Comparison of ENCODE assay signal across 10 cellular contexts in the genomic region with DNA sequence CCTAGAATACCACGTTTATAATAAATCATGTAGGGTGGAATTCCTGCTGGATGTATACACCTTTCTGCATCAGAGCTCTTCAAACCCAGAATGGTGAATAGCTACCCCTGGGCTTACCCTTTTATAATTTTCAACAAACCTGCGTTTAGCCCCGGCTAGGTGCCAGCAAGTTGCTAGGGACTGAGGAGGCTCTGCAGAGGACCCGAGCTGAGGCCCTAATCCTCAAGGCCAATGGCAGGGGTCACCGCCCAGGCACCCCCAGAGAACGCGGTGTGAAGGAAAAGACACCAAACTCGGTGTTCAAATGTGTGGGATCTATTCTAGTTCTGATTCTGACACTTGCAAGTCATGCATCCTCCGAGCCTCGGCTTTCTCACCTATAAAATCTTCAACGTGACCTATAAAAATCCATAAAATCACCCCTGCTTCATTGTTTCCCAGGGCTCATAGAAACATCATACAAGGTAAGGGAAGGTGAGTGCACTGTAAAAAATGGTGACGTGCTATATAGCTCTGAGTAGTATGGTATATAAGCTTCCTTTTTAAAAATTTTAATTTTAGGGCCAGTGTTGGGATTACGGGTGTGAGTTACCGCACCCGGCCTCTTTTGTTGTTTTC. TPM values are rescaled to one million over a fixed set of nuclear protein-coding genes. Genes with fewer than 3 reads are reported as not detected.
A peak's percentile ranks its signal among the peaks of the same experiment; 100 is the strongest.
DNase-seq lines count a peak whose midpoint lies in the region; ATAC-seq and TF ChIP-seq lines count a peak whose summit lies in the region.
"Had no signal": no experiment of that assay in that cellular context is flagged by ENCODE, and none has a peak within 500 bp of the region (broad histone marks: within the 10 kb centered on the region; RNA-seq: fewer than 3 reads in every experiment).

No MANE protein-coding gene starts in this region.

- peak overlapping the region; percentile 82 for H3K9ac ChIP-seq in mammary epithelial cell (ENCODE audit: insufficient read depth, low read length)

- peak overlapping the region; percentile 98 for H2AFZ ChIP-seq in mammary epithelial cell (ENCODE audit: low read depth, low read length)

- H3K36me3 ChIP-seq in mammary epithelial cell (ENCODE audit: insufficient read depth, low read length) (no peaks in the 10 kb centered on the region), lower lobe of right lung (no peaks in the 10 kb centered on the region), testis (ENCODE audit: low read depth, missing control alignments) (no peaks in the 10 kb centered on the region)

- in situ Hi-C loops in mammary epithelial cell (cut with MboI; ENCODE audit: low sequenced_read_pairs in 2 of 2), result no loop called here
- in situ Hi-C loops in KBM-7 (cut with MboI; ENCODE audit: low pct_unique_long_range_greater_than_20kb, low sequenced_read_pairs), result loop anchor here (10.0 kb wide), 1 partner anchor 53 kb away; no protein-coding TSS in a partner anchor

- peaks cover 3% of the 10 kb centered on the region for H3K27me3 Mint-ChIP-seq in HFFc6 (ENCODE audit: insufficient read depth)
- no peaks in the 10 kb centered on the region for H3K27me3 Mint-ChIP-seq in activated CD4-positive, alpha-beta T cell treated with anti-CD3 and anti-CD28 coated beads, Interleukin-2, amount 10 ng/mL, durations not matched to agents 24 days and 14 days

- CTCF ChIA-PET in mammary epithelial cell (lab: Charles Lee; ENCODE audit: low non-redundant PET), result no interaction called here

- peak overlapping the region; percentile 43 to 46 (median 44) for H3K4me3 ChIP-seq in mammary epithelial cell (replicated peaks in 1 of 3; ENCODE audit: insufficient read depth in 1 of 3, low read depth in 2 of 3, low read length in 3 of 3)
- peak overlapping the region; percentile 43 for H3K4me3 ChIP-seq in lower lobe of right lung
- H3K4me3 ChIP-seq in testis, result peak overlapping the region; percentile 44 to 59

- no peak for DNase-seq in HFFc6
- no peak for DNase-seq in mammary epithelial cell
- DNase-seq in lower lobe of right lung, result no peak
- no peak for DNase-seq in testis
- no peak for DNase-seq in KBM-7
- no peak for DNase-seq in activated gamma-delta T cell treated with Interleukin-2 at 50 U/mL for 16 hours
- no peak for DNase-seq in activated CD4-positive, alpha-beta T cell treated with anti-CD3 and anti-CD28 coated beads, Interleukin-2, amount 10 ng/mL, durations not matched to agents 24 days and 14 days
- DNase-seq: activated CD4-positive, alpha-beta T cell treated with anti-CD3 and anti-CD28 coated beads for 48 hours; MM.1S had no signal

- H3K27me3 ChIP-seq in mammary epithelial cell (ENCODE audit: insufficient read depth, low read length), result no peaks in the 10 kb centered on the region
- no peaks in the 10 kb centered on the region for H3K27me3 ChIP-seq in lower lobe of right lung (ENCODE audit: low read depth)
- no peaks in the 10 kb centered on the region for H3K27me3 ChIP-seq in testis

- H3K4me1 Mint-ChIP-seq in HFFc6 (ENCODE audit: low read depth), result peaks cover 68% of the 10 kb centered on the region
- H3K4me1 Mint-ChIP-seq in activated CD4-positive, alpha-beta T cell treated with anti-CD3 and anti-CD28 coated beads, Interleukin-2, amount 10 ng/mL, durations not matched to agents 24 days and 14 days, result peaks cover 34% of the 10 kb centered on the region

- dilution Hi-C loops in mammary epithelial cell (cut with HindIII; ENCODE audit: low sequenced_read_pairs), result no loop called here

- H3K4me1 ChIP-seq in mammary epithelial cell (ENCODE audit: insufficient read depth, low read length) (peaks cover 40% of the 10 kb centered on the region), lower lobe of right lung (peaks cover 27% of the 10 kb centered on the region), testis (peaks cover 15% of the 10 kb centered on the region)

- no peaks in the 10 kb centered on the region for H3K9me3 Mint-ChIP-seq in HFFc6
- H3K9me3 Mint-ChIP-seq in activated CD4-positive, alpha-beta T cell treated with anti-CD3 and anti-CD28 coated beads, Interleukin-2, amount 10 ng/mL, durations not matched to agents 24 days and 14 days, result no peaks in the 10 kb centered on the region

- H3K4me2 ChIP-seq in mammary epithelial cell (ENCODE audit: insufficient read depth, low read depth, low read length), result peak overlapping the region; percentile 94

- H3K27ac Mint-ChIP-seq in HFFc6, result peak overlapping the region; percentile 97
- no peak overlapping the region for H3K27ac Mint-ChIP-seq in activated CD4-positive, alpha-beta T cell treated with anti-CD3 and anti-CD28 coated beads, Interleukin-2, amount 10 ng/mL, durations not matched to agents 24 days and 14 days

- H4K20me1 ChIP-seq in mammary epithelial cell (ENCODE audit: insufficient read depth, low read length), result no peaks in the 10 kb centered on the region

- H3K9me3 ChIP-seq in mammary epithelial cell (replicated peaks; ENCODE audit: insufficient read depth, low read length) (no peaks in the 10 kb centered on the region), lower lobe of right lung (no peaks in the 10 kb centered on the region), testis (no peaks in the 10 kb centered on the region)

- H3K4me3 Mint-ChIP-seq in HFFc6, result peak overlapping the region; percentile 91
- no peak overlapping the region for H3K4me3 Mint-ChIP-seq in activated CD4-positive, alpha-beta T cell treated with anti-CD3 and anti-CD28 coated beads, Interleukin-2, amount 10 ng/mL, durations not matched to agents 24 days and 14 days

- TF ChIP-seq CTCF in HFFc6 (IDR thresholded peaks at IDR 0.05), result no peak
- no peak for TF ChIP-seq CTCF in mammary epithelial cell (conservative IDR thresholded peaks at IDR 0.05 in 1 of 2, IDR thresholded peaks at IDR 0.05 in 1 of 2; ENCODE audit: extremely low read depth in 1 of 2, insufficient read depth in 1 of 2, low read depth in 1 of 2, low read length in 2 of 2)
- no peak for TF ChIP-seq CTCF in lower lobe of right lung (IDR thresholded peaks at IDR 0.05)
- TF ChIP-seq CTCF in testis (IDR thresholded peaks at IDR 0.05), result no peak

- peak overlapping the region; percentile 91 for H3K27ac ChIP-seq in mammary epithelial cell (ENCODE audit: insufficient read depth, low read depth, low read length)
- peak overlapping the region; percentile 99 for H3K27ac ChIP-seq in lower lobe of right lung
- peak overlapping the region; percentile 63 to 95 for H3K27ac ChIP-seq in testis

- 85% methylated on average over 14 of the region's 15 CpGs for WGBS in mammary epithelial cell (ENCODE audit: low coverage, missing lambda C conversion rate)
- WGBS in testis, 2 donors, result 40 to 49% methylated on average over 15 of the region's 15 CpGs

- peaks cover 2% of the 10 kb centered on the region for H3K36me3 Mint-ChIP-seq in HFFc6 (ENCODE audit: low read depth)
- peaks cover 8% of the 10 kb centered on the region for H3K36me3 Mint-ChIP-seq in activated CD4-positive, alpha-beta T cell treated with anti-CD3 and anti-CD28 coated beads, Interleukin-2, amount 10 ng/mL, durations not matched to agents 24 days and 14 days (ENCODE audit: low read depth)

- no peak for TF ChIP-seq POLR2A in testis (IDR thresholded peaks at IDR 0.05)

- intact Hi-C loops in mammary epithelial cell (cut with micrococcal nuclease) (no loop called here), lower lobe of right lung (cut with DNase I) (loop anchor here (10.0 kb wide), 1 partner anchor 63 kb away; no protein-coding TSS in a partner anchor), testis (cut with DNase I; ENCODE audit: low total_unique reads) (loop anchor here (10.0 kb wide), 1 partner anchor 53 kb away; no protein-coding TSS in a partner anchor)
- intact Hi-C loops in activated CD4-positive, alpha-beta T cell treated with anti-CD3 and anti-CD28 coated beads, Interleukin-2, amount 10 ng/mL, durations not matched to agents 24 days and 14 days (cut with micrococcal nuclease), result loop anchor here (10.0 kb wide), 1 partner anchor 963 kb away; no protein-coding TSS in a partner anchor

- ATAC-seq in lower lobe of right lung (no peak), HG03439 (IDR thresholded peaks at IDR 0.05; ENCODE audit: unreplicated experiment) (no peak)

- BruUV-seq in mammary epithelial cell (replicated peaks; lab: Mats Ljungman, UMichigan), result no TSS peak

- peaks cover 30% of the 10 kb centered on the region for H3K79me2 ChIP-seq in mammary epithelial cell (ENCODE audit: insufficient read depth, low read length)

RNA-seq across cellular contexts. Expression of a gene that starts 2.5 kb away (rescaled TPM):
- total RNA-seq in HFFc6 (2021; fragmentation: NEBNext Ultra II Directional; extraction: Animal tissue kit (Norgen Biotek cat#: 25700)), result 100 to 1,000 TPM; 253 to 361 (median 336) TPM
- total RNA-seq in mammary epithelial cell (100 to 1,000 TPM in 1 of 2 donors, 10 to 100 TPM in 1; 36.8 to 117 TPM), lower lobe of right lung (306 TPM), testis (10 to 100 TPM; 46.5 to 64.0 TPM)
- polyA plus RNA-seq in mammary epithelial cell (75.0 TPM), testis (ENCODE audit: insufficient read depth, low read depth, low replicate concordance) (116 TPM)
- 154 TPM for polyA minus RNA-seq in mammary epithelial cell
- 223 and 232 TPM in 2 replicates for total RNA-seq in activated CD4-positive, alpha-beta T cell treated with anti-CD3 and anti-CD28 coated beads, Interleukin-2, amount 10 ng/mL, durations not matched to agents 24 days and 14 days
